Comparison of ENCODE assay signal across 17 cellular contexts in the genomic region with DNA sequence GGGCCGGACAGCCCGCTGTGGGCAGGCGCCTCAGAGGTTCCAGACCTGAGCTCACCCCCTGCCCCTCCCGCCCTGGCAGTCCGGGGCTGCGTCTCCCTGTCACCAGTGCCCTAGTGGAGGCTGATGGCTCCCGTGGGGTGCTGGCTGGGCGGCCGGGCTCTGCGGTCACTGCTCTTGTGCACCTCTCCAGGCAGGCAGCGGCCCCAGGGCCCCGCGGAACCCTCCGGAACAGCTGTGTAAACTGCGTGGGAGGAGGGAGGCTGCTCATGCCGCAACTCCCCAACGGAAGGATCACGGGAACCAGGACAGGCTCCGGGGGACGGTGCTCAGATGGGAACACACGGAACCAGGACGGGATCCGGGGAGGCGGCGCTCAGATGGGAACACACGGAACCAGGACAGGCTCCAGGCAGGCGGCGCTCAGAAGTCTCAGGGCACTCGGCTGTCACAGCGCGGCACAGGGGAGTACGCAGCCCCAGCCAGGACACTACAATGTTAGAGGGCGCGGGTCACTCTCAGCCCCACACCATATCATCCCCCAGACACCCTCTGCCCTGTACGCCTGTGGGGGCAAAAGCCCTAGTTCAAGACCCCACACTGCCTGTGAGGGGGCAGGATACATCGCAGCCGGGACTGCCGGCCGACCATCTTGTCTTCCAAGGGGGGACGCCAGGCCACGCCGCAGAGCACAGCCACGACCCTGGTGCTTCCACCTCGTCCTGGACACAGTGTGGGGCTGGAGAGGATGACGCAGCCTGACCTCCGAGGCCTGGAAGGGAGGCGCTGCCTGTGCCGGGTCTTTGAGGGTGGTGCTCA.
DNase-seq lines count a peak whose midpoint lies in the region; TF ChIP-seq lines count a peak whose summit lies in the region.
"Had no signal": no experiment of that assay in that cellular context is flagged by ENCODE, and none has a peak within 500 bp of the region (broad histone marks: within the 10 kb centered on the region; RNA-seq: fewer than 3 reads in every experiment).

No MANE protein-coding gene starts in this region.

- H3K36me3 ChIP-seq in BLaER1 (0 out of 2 replicates have a peak, but pooled peaks cover 12% of the 10 kb centered on the region), left ventricle myocardium inferior (peaks cover 21% of the 10 kb centered on the region), osteoblast (ENCODE audit: insufficient read depth, low read length) (no peaks in the 10 kb centered on the region)
- H3K36me3 ChIP-seq: SJSA1 had no signal

- H3K4me1 ChIP-seq in BLaER1 (peaks cover 98% of the 10 kb centered on the region), left ventricle myocardium inferior (no peaks in the 10 kb centered on the region), osteoblast (ENCODE audit: insufficient read depth, low read length) (no peaks in the 10 kb centered on the region)
- H3K4me1 ChIP-seq: SJSA1 had no signal

- H4K20me1 ChIP-seq in BLaER1 (no peaks in the 10 kb centered on the region; the same call in 1 of the 2 replicates), osteoblast (ENCODE audit: insufficient read depth, low read length) (peaks cover 2% of the 10 kb centered on the region)

- peak overlapping the region; percentile 99 for H3K4me2 ChIP-seq in BLaER1
- no peak overlapping the region for H3K4me2 ChIP-seq in osteoblast (ENCODE audit: insufficient read depth, low read length)

- H3K9ac ChIP-seq in BLaER1 = no peak overlapping the region; the same call in 1 of the 2 replicates

- no peak for TF ChIP-seq CTCF in left ventricle myocardium inferior (IDR thresholded peaks at IDR 0.05; ENCODE audit: borderline replicate concordance)
- TF ChIP-seq CTCF in osteoblast (IDR thresholded peaks at IDR 0.05; ENCODE audit: extremely low read depth, low read depth, low read length) = no peak

- no peak overlapping the region for H3K4me3 ChIP-seq in BLaER1
- H3K4me3 ChIP-seq in left ventricle myocardium inferior = no peak overlapping the region
- H3K4me3 ChIP-seq in osteoblast (ENCODE audit: insufficient read depth, low read length) = no peak overlapping the region
- H3K4me3 ChIP-seq: SJSA1 had no signal

- H2AFZ ChIP-seq in osteoblast (ENCODE audit: low read length) = no peak overlapping the region

- H3K27ac ChIP-seq in BLaER1 = peak overlapping the region; percentile 97
- no peak overlapping the region for H3K27ac ChIP-seq in left ventricle myocardium inferior (replicated peaks)
- H3K27ac ChIP-seq in osteoblast (ENCODE audit: low read depth, low read length) = no peak overlapping the region
- H3K27ac ChIP-seq: C4-2B, SJSA1 had no signal

- intact Hi-C loops in left ventricle myocardium inferior (cut with micrococcal nuclease) = no loop called here

- H3K9me3 ChIP-seq in BLaER1 = no peaks in the 10 kb centered on the region
- H3K9me3 ChIP-seq in left ventricle myocardium inferior (replicated peaks) = no peaks in the 10 kb centered on the region
- no peaks in the 10 kb centered on the region for H3K9me3 ChIP-seq in osteoblast (ENCODE audit: low read depth, low read length)
- H3K9me3 ChIP-seq: SJSA1 had no signal

- DNase-seq in LHCN-M2 (ENCODE audit: low read depth) = peak; percentile 79
- DNase-seq in left ventricle myocardium inferior = peak; percentile 5
- peak; percentile 63 for DNase-seq in osteoblast (ENCODE audit: insufficient read length, low spot score, missing footprints)
- DNase-seq in NCI-H2171 (lab: John Stamatoyannopoulos, UW) = no peak
- no peak for DNase-seq in SW 1271 (lab: John Stamatoyannopoulos, UW)
- no peak for DNase-seq in dermis blood vessel endothelial cell
- DNase-seq: DMS79 treated with DMSO at 0.1 percent for 48 hours, NCI-H1417 treated with DMSO at 0.1 percent for 48 hours, NCI-H187 treated with DMSO at 0.1 percent for 48 hours, NCI-H226, NCI-H524, NCI-H82, PC-3, RPMI8226 had no signal

- H3K79me2 ChIP-seq in osteoblast (ENCODE audit: insufficient read depth, low read length) = no peaks in the 10 kb centered on the region

- H3K27me3 ChIP-seq in BLaER1 (no peaks in the 10 kb centered on the region), left ventricle myocardium inferior (ENCODE audit: low read depth) (no peaks in the 10 kb centered on the region), osteoblast (ENCODE audit: insufficient read depth, low read length) (no peaks in the 10 kb centered on the region)
- H3K27me3 ChIP-seq: SJSA1 had no signal

Comparison
In these comparisons a context has a peak if more than half of its experiments do, and no peak if none do; other contexts are left out.
1. DNase-seq: peak in LHCN-M2 (single experiment), left ventricle myocardium inferior (single experiment) and osteoblast (single experiment); none in NCI-H2171 (single experiment), SW 1271 (0 of 2) and dermis blood vessel endothelial cell (single experiment).